In the genomic region with DNA sequence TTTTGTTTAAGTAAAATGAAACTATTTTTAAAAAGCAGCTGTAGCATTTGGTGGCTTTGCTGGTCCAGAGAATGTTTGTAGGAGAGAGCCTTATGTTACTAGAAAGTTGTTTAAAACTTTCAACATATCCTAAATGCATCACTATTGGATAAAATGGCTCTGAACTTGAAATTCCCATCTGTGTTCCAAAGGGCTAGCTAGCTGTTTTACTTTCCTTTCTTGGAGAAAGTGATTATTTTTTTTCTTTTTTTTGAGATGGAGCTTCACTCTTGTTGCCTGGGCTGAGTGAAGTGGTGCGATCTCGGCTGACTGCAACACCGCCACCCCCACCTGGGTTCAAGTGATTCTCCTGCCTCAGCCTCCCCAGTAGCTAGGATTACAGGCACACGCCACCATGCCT, we compare ENCODE assay signal across 16 cellular contexts. TPM values are rescaled to one million over a fixed set of nuclear protein-coding genes. Genes with fewer than 3 reads are reported as not detected.
A peak's percentile ranks its signal among the peaks of the same experiment; 100 is the strongest.
DNase-seq lines count a peak whose midpoint lies in the region; ATAC-seq, FAIRE-seq and TF ChIP-seq lines count a peak whose summit lies in the region.
"Had no signal": no experiment of that assay in that cellular context is flagged by ENCODE, and none has a peak within 500 bp of the region (broad histone marks: within the 10 kb centered on the region; RNA-seq: fewer than 3 reads in every experiment).

No MANE protein-coding gene starts in this region.

- no peaks in the 10 kb centered on the region for H3K9me3 ChIP-seq in Caco-2
- no peaks in the 10 kb centered on the region for H3K9me3 ChIP-seq in naive thymus-derived CD4-positive, alpha-beta T cell (ENCODE audit: control insufficient read depth in 2 of 3, low read length in 3 of 3)
- no peaks in the 10 kb centered on the region for H3K9me3 ChIP-seq in prostate gland
- H3K9me3 ChIP-seq: gastrocnemius medialis, stomach had no signal

- H3K4me3 Mint-ChIP-seq in Caco-2 (ENCODE audit: unreplicated experiment), result peak overlapping the region; percentile 27
- H3K4me3 Mint-ChIP-seq in activated naive CD8-positive, alpha-beta T cell, result peak overlapping the region; percentile 66
- peak overlapping the region; percentile 47 to 86 (median 78) for H3K4me3 Mint-ChIP-seq in naive thymus-derived CD4-positive, alpha-beta T cell

- H3K27me3 ChIP-seq in Caco-2 (replicated peaks; ENCODE audit: control insufficient read depth, insufficient read depth, low read length) (no peaks in the 10 kb centered on the region), prostate gland (replicated peaks; ENCODE audit: insufficient read depth) (no peaks in the 10 kb centered on the region)
- H3K27me3 ChIP-seq in naive thymus-derived CD4-positive, alpha-beta T cell (ENCODE audit: control insufficient read depth in 2 of 2, insufficient read depth in 2 of 2, low read length in 2 of 2), result no peaks in the 10 kb centered on the region
- H3K27me3 ChIP-seq: gastrocnemius medialis, stomach had no signal

- no peak for TF ChIP-seq POLR2A in prostate gland (IDR thresholded peaks at IDR 0.05)

- H3K4me1 ChIP-seq in Caco-2 (peaks cover 55% of the 10 kb centered on the region), prostate gland (replicated peaks) (no peaks in the 10 kb centered on the region)
- peaks cover 27 to 50% of the 10 kb centered on the region in 2 donors for H3K4me1 ChIP-seq in naive thymus-derived CD4-positive, alpha-beta T cell (ENCODE audit: control insufficient read depth in 2 of 2, insufficient read depth in 2 of 2, low read length in 2 of 2)

- H3K36me3 ChIP-seq in Caco-2 (ENCODE audit: control insufficient read depth, insufficient read depth, low read length) (no peaks in the 10 kb centered on the region), prostate gland (no peaks in the 10 kb centered on the region)
- peaks cover 0 to 7% (median 0%) of the 10 kb centered on the region in 3 experiments for H3K36me3 ChIP-seq in naive thymus-derived CD4-positive, alpha-beta T cell (ENCODE audit: control insufficient read depth in 2 of 3, insufficient read depth in 3 of 3, low read length in 3 of 3)
- H3K36me3 ChIP-seq: gastrocnemius medialis, stomach had no signal

- H3K4me3 ChIP-seq in AG04449 (ENCODE audit: low read depth, low read length), result 0 out of 2 replicates have a peak overlapping the region, but pooled peaks have one; percentile 6
- no peak overlapping the region for H3K4me3 ChIP-seq in Caco-2 (ENCODE audit: low read depth, low read length)
- no peak overlapping the region for H3K4me3 ChIP-seq in naive thymus-derived CD4-positive, alpha-beta T cell (ENCODE audit: low read length)
- no peak overlapping the region for H3K4me3 ChIP-seq in prostate gland
- H3K4me3 ChIP-seq: gastrocnemius medialis had no signal

- peak overlapping the region; percentile 76 for H3K27ac Mint-ChIP-seq in Caco-2 (ENCODE audit: unreplicated experiment)
- H3K27ac Mint-ChIP-seq in activated naive CD8-positive, alpha-beta T cell, result peak overlapping the region; percentile 61
- peak overlapping the region in 8 of 9 donors; percentile 78 to 95 (median 88) for H3K27ac Mint-ChIP-seq in naive thymus-derived CD4-positive, alpha-beta T cell

- peak overlapping the region; percentile 83 for H3K27ac ChIP-seq in naive thymus-derived CD4-positive, alpha-beta T cell (ENCODE audit: low read depth, low read length)
- peak overlapping the region in 1 of 2 donors; percentile 90 for H3K27ac ChIP-seq in prostate gland
- H3K27ac ChIP-seq: gastrocnemius medialis, KMS-11 had no signal

- H3K4me1 Mint-ChIP-seq in Caco-2 (ENCODE audit: low read depth, unreplicated experiment), result peaks cover 8% of the 10 kb centered on the region
- peaks cover 61% of the 10 kb centered on the region for H3K4me1 Mint-ChIP-seq in activated naive CD8-positive, alpha-beta T cell (ENCODE audit: low read depth)
- peaks cover 24 to 83% (median 67%) of the 10 kb centered on the region in 7 donors for H3K4me1 Mint-ChIP-seq in naive thymus-derived CD4-positive, alpha-beta T cell

- FAIRE-seq in D721Med (lab: Jason Lieb, UNC), result no peak

- intact Hi-C loops in Caco-2 (cut with micrococcal nuclease; ENCODE audit: unreplicated experiment), result no loop called here
- intact Hi-C loops in naive thymus-derived CD4-positive, alpha-beta T cell (cut with micrococcal nuclease), result loop anchor here (5.0 to 10.0 kb wide), 5 partner anchors 37 to 1207 kb away; partner anchors contain the start of genes ARID1B (in 1 of the 2), SNX9 (in 1 of the 2) and SYTL3 (in 1 of the 2)
- intact Hi-C loops in prostate gland (cut with DNase I), result loop anchor here (5.0 kb wide), 1 partner anchor 88 kb away; no protein-coding TSS in a partner anchor

- WGBS in prostate gland, result 100% methylated on average over 4 of the region's 4 CpGs

- H3K36me3 Mint-ChIP-seq in Caco-2 (ENCODE audit: insufficient read depth, unreplicated experiment), result peaks cover 15% of the 10 kb centered on the region
- H3K36me3 Mint-ChIP-seq in activated naive CD8-positive, alpha-beta T cell, result no peaks in the 10 kb centered on the region
- peaks cover 0 to 3% (median 0%) of the 10 kb centered on the region in 5 donors for H3K36me3 Mint-ChIP-seq in naive thymus-derived CD4-positive, alpha-beta T cell

- DNase-seq in AG04449 (ENCODE audit: low read depth, low spot score) (no peak), Caco-2 (no peak), NCI-H2107 (lab: John Stamatoyannopoulos, UW) (no peak), D721Med (ENCODE audit: insufficient read length, low spot score) (no peak), DMS 273 treated with DMSO at 0.1 percent for 48 hours (lab: John Stamatoyannopoulos, UW) (no peak), prostate gland (ENCODE audit: low spot score) (no peak)
- peak in 1 of 9 donors; percentile 15 for DNase-seq in naive thymus-derived CD4-positive, alpha-beta T cell
- DNase-seq: COR-L47; effector CD4-positive, alpha-beta T cell; gastrocnemius medialis; NCI-H2029 treated with DMSO at 0.1 percent for 48 hours; retina; stimulated activated CD4-positive, alpha-beta T cell treated with anti-CD3 and anti-CD28 coated beads, Interleukin-4, amount 100 ng/mL, for 1 hour; stomach had no signal

- CTCF ChIA-PET in AG04449 (lab: Yijun Ruan, JAX) (interaction anchor here (0.8 to 6.6 kb wide), 13 partner anchors 9 to 227 kb away, joined by 3 to 90 read pairs (median 6); no protein-coding TSS in a partner anchor), Caco-2 (lab: Charles Lee) (no interaction called here)
- CTCF ChIA-PET in naive thymus-derived CD4-positive, alpha-beta T cell (lab: Charles Lee), result interaction anchor here (0.9 to 3.2 kb wide), 4 partner anchors 11 to 87 kb away, joined by 3 to 19 read pairs (median 3); no protein-coding TSS in a partner anchor

- TF ChIP-seq CTCF in AG04449 (IDR thresholded peaks at IDR 0.05; ENCODE audit: insufficient read depth, low read length, missing control alignments) (no peak), Caco-2 (IDR thresholded peaks at IDR 0.05; ENCODE audit: insufficient read depth in 1 of 2, low read depth in 1 of 2, low read length in 1 of 2, severe bottlenecking in 1 of 2, unreplicated experiment in 1 of 2) (no peak), D721Med (IDR thresholded peaks at IDR 0.05; ENCODE audit: insufficient read depth, missing control alignments) (no peak), prostate gland (IDR thresholded peaks at IDR 0.05) (no peak)

- POLR2A ChIA-PET in AG04449 (lab: Yijun Ruan, JAX), result interaction anchor here (0.8 to 1.7 kb wide), 2 partner anchors 11 to 88 kb away, joined by 3 to 7 read pairs; no protein-coding TSS in a partner anchor
- POLR2A ChIA-PET in Caco-2 (lab: Charles Lee), result no interaction called here
- POLR2A ChIA-PET in naive thymus-derived CD4-positive, alpha-beta T cell (lab: Charles Lee), result interaction anchor here (0.7 to 4.1 kb wide), 7 partner anchors 9 to 74 kb away, joined by 3 to 20 read pairs (median 4); no protein-coding TSS in a partner anchor

- no TSS peak for BruUV-seq in Caco-2 (replicated peaks; lab: Mats Ljungman, UMichigan)

- H3K27me3 Mint-ChIP-seq in Caco-2 (ENCODE audit: insufficient read depth, unreplicated experiment), result no peaks in the 10 kb centered on the region
- no peaks in the 10 kb centered on the region for H3K27me3 Mint-ChIP-seq in activated naive CD8-positive, alpha-beta T cell
- no peaks in the 10 kb centered on the region for H3K27me3 Mint-ChIP-seq in naive thymus-derived CD4-positive, alpha-beta T cell

- ATAC-seq in naive thymus-derived CD4-positive, alpha-beta T cell, result no peak
- ATAC-seq: gastrocnemius medialis had no signal

- no peaks in the 10 kb centered on the region for H3K9me3 Mint-ChIP-seq in Caco-2 (ENCODE audit: unreplicated experiment)
- no peaks in the 10 kb centered on the region for H3K9me3 Mint-ChIP-seq in activated naive CD8-positive, alpha-beta T cell (ENCODE audit: low read depth)
- H3K9me3 Mint-ChIP-seq in naive thymus-derived CD4-positive, alpha-beta T cell, result no peaks in the 10 kb centered on the region

RNA-seq across cellular contexts. Expression of gene SYNJ2, which starts 2.5 kb away (rescaled TPM):
- total RNA-seq in Caco-2 (2022), result 45.0 and 47.9 TPM in 2 replicates
- total RNA-seq in naive thymus-derived CD4-positive, alpha-beta T cell, result 10 to 100 TPM; 22.4 to 36.6 (median 22.5) TPM
- polyA plus RNA-seq in naive thymus-derived CD4-positive, alpha-beta T cell, result 10 to 100 TPM; 12.0 to 18.0 TPM
- total RNA-seq in prostate gland, result 10 to 100 TPM; 19.7 to 19.9 TPM

Comparison
In these comparisons a context has a peak if more than half of its experiments do, and no peak if none do; other contexts are left out.
1. H3K4me3 Mint-ChIP-seq: peak in every context shown above with its lines; median percentile 78 in naive thymus-derived CD4-positive, alpha-beta T cell; 66 in activated naive CD8-positive, alpha-beta T cell; 27 in Caco-2.